ENCODE assay signal across 19 cellular contexts in genomic region chr10:130740166-130740565, GRCh38.
"Had no signal": no experiment of that assay in that cellular context is flagged by ENCODE, and none has a peak within 500 bp of the region (broad histone marks: within the 10 kb centered on the region; RNA-seq: fewer than 3 reads in every experiment).

No MANE protein-coding gene starts in this region.

- H3K36me3 ChIP-seq: esophagus muscularis mucosa, gastroesophageal sphincter, thoracic aorta, transverse colon had no signal

- H3K9me3 ChIP-seq: esophagus muscularis mucosa, gastroesophageal sphincter, thoracic aorta, transverse colon had no signal

- H3K4me3 ChIP-seq: esophagus muscularis mucosa, gastroesophageal sphincter, lung, thoracic aorta, transverse colon had no signal

- H3K27ac ChIP-seq: esophagus muscularis mucosa, gastroesophageal sphincter, thoracic aorta, transverse colon had no signal

- ATAC-seq: gastroesophageal sphincter; left colon; stimulated activated memory B cell treated with anti-CD40 and anti-IgM and Interleukin-4, amounts not matched to agents 10 μg/mL and 1 μg/mL and 100 μg/mL, for 72 hours had no signal

- H3K27me3 ChIP-seq: transverse colon had no signal

- FAIRE-seq: endometrium, keratinocyte, urothelium cell line had no signal

- H3K4me1 ChIP-seq: esophagus muscularis mucosa, gastroesophageal sphincter, transverse colon had no signal

- DNase-seq: central memory CD4-positive, alpha-beta T cell; effector memory CD4-positive, alpha-beta T cell; glutamatergic neuron; left colon; left ventricle myocardium superior; mesenchymal stem cell; naive B cell; stimulated activated CD4-positive, alpha-beta T cell treated with anti-CD3 and anti-CD28 coated beads, Interleukin-15, amount 100 ng/mL, for 24 hours; stimulated activated CD4-positive, alpha-beta T cell treated with anti-CD3 and anti-CD28 coated beads, Interleukin-1b, Interleukin-23, amount 100 ng/mL, for 48 hours; stimulated activated CD4-positive, alpha-beta T cell treated with anti-CD3 and anti-CD28 coated beads, Interleukin-4, amount 100 ng/mL, for 24 hours; transverse colon had no signal
